1 cellular context compared by ENCODE assay signal in the genomic region with DNA sequence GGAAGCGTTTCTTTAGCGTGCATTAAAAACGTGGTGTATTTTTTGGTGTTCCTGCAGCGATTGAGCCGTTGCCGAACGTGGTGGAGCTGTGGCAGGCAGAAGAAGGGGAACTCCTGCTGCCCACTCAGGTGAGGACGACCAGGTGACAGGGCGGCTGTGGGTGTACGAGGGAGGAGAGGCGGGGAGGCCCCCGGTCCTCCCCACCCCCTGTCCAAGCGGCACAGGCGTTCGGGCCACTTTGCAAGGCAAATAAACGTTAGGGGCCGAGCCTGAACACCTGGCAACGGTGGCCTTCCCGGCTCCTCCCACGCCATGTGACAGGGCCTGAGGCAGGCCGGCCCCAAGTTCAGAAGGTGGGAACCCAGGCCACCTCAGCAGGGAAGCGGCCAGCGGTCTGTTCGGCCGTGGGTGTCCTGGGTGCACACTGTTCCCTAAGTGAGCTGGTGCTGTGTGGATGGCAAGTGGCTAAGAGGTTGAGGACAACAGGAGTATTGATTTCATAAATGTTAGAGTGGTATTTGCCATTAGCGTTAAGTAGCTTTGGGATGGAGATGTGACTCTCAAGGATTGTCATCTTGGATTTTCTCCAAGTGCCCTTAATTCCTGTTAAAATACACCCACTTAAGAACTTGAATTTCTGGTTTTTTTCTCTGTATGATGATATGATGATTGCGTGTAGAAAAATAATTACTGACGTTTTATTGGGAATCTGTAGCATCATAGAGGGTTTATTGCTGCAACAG.
A peak's percentile ranks its signal among the peaks of the same experiment; 100 is the strongest.
TF ChIP-seq lines count a peak whose summit lies in the region.

No MANE protein-coding gene starts in this region.

TF ChIP-seq in GM12878, 131 proteins besides CTCF, POLR2A, EP300 and RAD21 (continued from another document and continues in another):
- TF ChIP-seq ATF2 (IDR thresholded peaks at IDR 0.05; ENCODE audit: low read length) (no peak; the same call in 1 of the 2 replicates), HSF1 (IDR thresholded peaks at IDR 0.05; ENCODE audit: low read depth, low read length) (no peak), BACH1 (IDR thresholded peaks at IDR 0.05; ENCODE audit: borderline replicate concordance) (peak; percentile 60; the same call in 1 of the 2 replicates), BMI1 (IDR thresholded peaks at IDR 0.05; ENCODE audit: borderline replicate concordance) (no peak), ZNF622 (IDR thresholded peaks at IDR 0.05) (no peak), NR2F1 (conservative IDR thresholded peaks at IDR 0.05) (peak; percentile 67), SMC3 (IDR thresholded peaks at IDR 0.05; ENCODE audit: borderline replicate concordance, low read length) (no peak), SREBF1 (IDR thresholded peaks at IDR 0.05; ENCODE audit: low read length) (no peak), EED (IDR thresholded peaks at IDR 0.05; ENCODE audit: low read depth) (peak; percentile 67), FOXM1 (IDR thresholded peaks at IDR 0.05; ENCODE audit: low read depth, low read length) (peak; percentile 63; the same call in 1 of the 2 replicates), JUND (IDR thresholded peaks at IDR 0.05; ENCODE audit: low read depth, low read length) (no peak), BHLHE40 (IDR thresholded peaks at IDR 0.05; ENCODE audit: borderline replicate concordance in 1 of 2, low read depth in 2 of 2, low read length in 1 of 2) (peak; percentile 81 to 91), MTA3 (IDR thresholded peaks at IDR 0.05; ENCODE audit: borderline replicate concordance, low read length) (peak; percentile 49; the same call in 1 of the 2 replicates), NFIC (IDR thresholded peaks at IDR 0.05; ENCODE audit: low read depth, low read length) (peak; percentile 44; the same call in 1 of the 2 replicates), MYC (IDR thresholded peaks at IDR 0.05; ENCODE audit: insufficient read depth, insufficient read length, insufficient replicate concordance, low read length, severe bottlenecking) (no peak), MEF2B (IDR thresholded peaks at IDR 0.05; ENCODE audit: partially characterized antibody, poor library complexity, severe bottlenecking) (no peak), MYB (IDR thresholded peaks at IDR 0.05; ENCODE audit: borderline replicate concordance, low read depth, low read length) (no peak), ZNF384 (IDR thresholded peaks at IDR 0.05; ENCODE audit: borderline replicate concordance, low read depth, low read length) (no peak), TBL1XR1 (IDR thresholded peaks at IDR 0.05; ENCODE audit: low read depth, low read length) (peak; percentile 93), TCF7 (IDR thresholded peaks at IDR 0.05; ENCODE audit: borderline replicate concordance) (no peak), ZNF687 (IDR thresholded peaks at IDR 0.05) (no peak), FOXK2 (IDR thresholded peaks at IDR 0.05) (no peak), TCF12 (IDR thresholded peaks at IDR 0.05; ENCODE audit: low read depth, low read length) (peak; percentile 82), RCOR1 (conservative IDR thresholded peaks at IDR 0.05; ENCODE audit: low read depth, low read length) (no peak), PRDM15 (CRISPR knock-in tag; IDR thresholded peaks at IDR 0.05) (no peak), TARDBP (IDR thresholded peaks at IDR 0.05; ENCODE audit: borderline replicate concordance) (no peak), CEBPB (IDR thresholded peaks at IDR 0.05; ENCODE audit: borderline replicate concordance in 1 of 2, low read depth in 2 of 2, low read length in 2 of 2) (no peak), REST (IDR thresholded peaks at IDR 0.05; ENCODE audit: low read depth, low read length) (no peak), ZSCAN29 (IDR thresholded peaks at IDR 0.05) (no peak), USF2 (IDR thresholded peaks at IDR 0.05; ENCODE audit: borderline replicate concordance, low read depth, low read length) (peak; percentile 53)
- TF ChIP-seq, protein P1, sequence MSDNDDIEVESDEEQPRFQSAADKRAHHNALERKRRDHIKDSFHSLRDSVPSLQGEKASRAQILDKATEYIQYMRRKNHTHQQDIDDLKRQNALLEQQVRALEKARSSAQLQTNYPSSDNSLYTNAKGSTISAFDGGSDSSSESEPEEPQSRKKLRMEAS (IDR thresholded peaks at IDR 0.05; ENCODE audit: low read depth, low read length) = peak; percentile 83
- TF ChIP-seq, protein P2, sequence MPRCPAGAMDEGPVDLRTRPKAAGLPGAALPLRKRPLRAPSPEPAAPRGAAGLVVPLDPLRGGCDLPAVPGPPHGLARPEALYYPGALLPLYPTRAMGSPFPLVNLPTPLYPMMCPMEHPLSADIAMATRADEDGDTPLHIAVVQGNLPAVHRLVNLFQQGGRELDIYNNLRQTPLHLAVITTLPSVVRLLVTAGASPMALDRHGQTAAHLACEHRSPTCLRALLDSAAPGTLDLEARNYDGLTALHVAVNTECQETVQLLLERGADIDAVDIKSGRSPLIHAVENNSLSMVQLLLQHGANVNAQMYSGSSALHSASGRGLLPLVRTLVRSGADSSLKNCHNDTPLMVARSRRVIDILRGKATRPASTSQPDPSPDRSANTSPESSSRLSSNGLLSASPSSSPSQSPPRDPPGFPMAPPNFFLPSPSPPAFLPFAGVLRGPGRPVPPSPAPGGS (IDR thresholded peaks at IDR 0.05; ENCODE audit: borderline replicate concordance, insufficient read depth, low read depth, low read length, poor library complexity, severe bottlenecking) = peak; percentile 91
- TF ChIP-seq, protein P3, sequence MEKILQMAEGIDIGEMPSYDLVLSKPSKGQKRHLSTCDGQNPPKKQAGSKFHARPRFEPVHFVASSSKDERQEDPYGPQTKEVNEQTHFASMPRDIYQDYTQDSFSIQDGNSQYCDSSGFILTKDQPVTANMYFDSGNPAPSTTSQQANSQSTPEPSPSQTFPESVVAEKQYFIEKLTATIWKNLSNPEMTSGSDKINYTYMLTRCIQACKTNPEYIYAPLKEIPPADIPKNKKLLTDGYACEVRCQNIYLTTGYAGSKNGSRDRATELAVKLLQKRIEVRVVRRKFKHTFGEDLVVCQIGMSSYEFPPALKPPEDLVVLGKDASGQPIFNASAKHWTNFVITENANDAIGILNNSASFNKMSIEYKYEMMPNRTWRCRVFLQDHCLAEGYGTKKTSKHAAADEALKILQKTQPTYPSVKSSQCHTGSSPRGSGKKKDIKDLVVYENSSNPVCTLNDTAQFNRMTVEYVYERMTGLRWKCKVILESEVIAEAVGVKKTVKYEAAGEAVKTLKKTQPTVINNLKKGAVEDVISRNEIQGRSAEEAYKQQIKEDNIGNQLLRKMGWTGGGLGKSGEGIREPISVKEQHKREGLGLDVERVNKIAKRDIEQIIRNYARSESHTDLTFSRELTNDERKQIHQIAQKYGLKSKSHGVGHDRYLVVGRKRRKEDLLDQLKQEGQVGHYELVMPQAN (conservative IDR thresholded peaks at IDR 0.05) = no peak; the same call in none of the 2 replicates
- TF ChIP-seq, protein P4, sequence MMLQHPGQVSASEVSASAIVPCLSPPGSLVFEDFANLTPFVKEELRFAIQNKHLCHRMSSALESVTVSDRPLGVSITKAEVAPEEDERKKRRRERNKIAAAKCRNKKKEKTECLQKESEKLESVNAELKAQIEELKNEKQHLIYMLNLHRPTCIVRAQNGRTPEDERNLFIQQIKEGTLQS (IDR thresholded peaks at IDR 0.05; ENCODE audit: borderline replicate concordance, extremely low read depth, low read depth, low read length) = no peak
